In the genomic region with DNA sequence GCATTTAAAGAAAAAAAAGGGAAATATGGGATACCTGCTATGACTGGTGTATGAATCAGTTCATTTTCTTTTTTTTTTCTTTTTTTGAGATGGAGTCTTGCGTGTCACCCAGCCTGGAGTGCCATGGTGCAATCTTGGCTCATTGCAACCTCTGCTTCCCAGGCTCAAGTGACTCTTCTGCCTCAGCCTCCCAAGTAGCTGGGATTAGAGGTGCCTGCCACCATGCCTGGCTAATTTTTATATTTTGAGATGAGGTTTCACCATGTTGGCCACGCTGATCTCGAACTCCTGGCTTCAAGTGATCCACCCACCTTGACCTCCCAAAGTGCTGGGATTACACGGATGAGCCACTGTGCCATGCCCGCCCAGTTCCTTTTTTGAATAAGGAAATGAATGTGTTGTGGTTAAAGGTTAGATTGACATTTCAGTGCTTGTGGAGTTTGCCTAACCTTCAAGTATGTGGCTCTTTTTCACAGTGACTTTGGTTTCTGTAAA, we compare ENCODE assay signal across 8 cellular contexts. TPM values are rescaled to one million over a fixed set of nuclear protein-coding genes. Genes with fewer than 3 reads are reported as not detected.
A peak's percentile ranks its signal among the peaks of the same experiment; 100 is the strongest.
DNase-seq lines count a peak whose midpoint lies in the region; ATAC-seq, FAIRE-seq and TF ChIP-seq lines count a peak whose summit lies in the region.

No MANE protein-coding gene starts in this region.

- H3K27me3 ChIP-seq in left ventricle myocardium inferior (ENCODE audit: low read depth) (no peaks in the 10 kb centered on the region), RWPE2 (ENCODE audit: insufficient read depth, poor library complexity, severe bottlenecking) (no peaks in the 10 kb centered on the region)

- peaks cover 58% of the 10 kb centered on the region for H3K36me3 Mint-ChIP-seq in type B pancreatic cell

- H3K4me1 ChIP-seq in left ventricle myocardium inferior (peaks cover 100% of the 10 kb centered on the region), RWPE2 (ENCODE audit: insufficient read depth, poor library complexity, severe bottlenecking) (peaks cover 82% of the 10 kb centered on the region)

- intact Hi-C loops in left ventricle myocardium inferior (cut with micrococcal nuclease) = loop anchor here (10.0 kb wide), 1 partner anchor 144 kb away; no protein-coding TSS in a partner anchor
- intact Hi-C loops in cardiac septum (cut with DNase I) = no loop called here

- in situ Hi-C loops in ACHN (cut with HindIII; ENCODE audit: low pct_ligation_motif_present, low pct_unique_long_range_greater_than_20kb, low sequenced_read_pairs) = no loop called here

- no peak for FAIRE-seq in GM19239 (lab: Jason Lieb, UNC)

- peaks cover 38% of the 10 kb centered on the region for H3K36me3 ChIP-seq in left ventricle myocardium inferior
- H3K36me3 ChIP-seq in RWPE2 (ENCODE audit: low read depth) = peaks cover 92% of the 10 kb centered on the region

- H3K4me3 ChIP-seq in left ventricle myocardium inferior = peak overlapping the region; percentile 8
- H3K4me3 ChIP-seq in RWPE2 (ENCODE audit: severe bottlenecking) = no peak overlapping the region
- no peak overlapping the region for H3K4me3 ChIP-seq in fibroblast of mammary gland (ENCODE audit: control insufficient read depth, low read depth, low read length)

- peak overlapping the region; percentile 43 for H3K4me3 Mint-ChIP-seq in type B pancreatic cell

- H3K9me3 Mint-ChIP-seq in type B pancreatic cell = no peaks in the 10 kb centered on the region

- H3K27ac Mint-ChIP-seq in type B pancreatic cell = peak overlapping the region; percentile 78

- DNase-seq in left ventricle myocardium inferior (no peak), cardiac septum (ENCODE audit: low spot score) (no peak), RWPE2 (ENCODE audit: low spot score) (no peak), fibroblast of mammary gland (ENCODE audit: low read depth) (peak; percentile 77), type B pancreatic cell (ENCODE audit: extremely low spot score, unreplicated experiment) (no peak), GM19239 (ENCODE audit: insufficient read length, low spot score) (no peak), ACHN (no peak), retina (no peak)

- H3K27me3 Mint-ChIP-seq in type B pancreatic cell = no peaks in the 10 kb centered on the region

- H3K9me3 ChIP-seq in left ventricle myocardium inferior (replicated peaks) = no peaks in the 10 kb centered on the region
- no peaks in the 10 kb centered on the region for H3K9me3 ChIP-seq in RWPE2 (ENCODE audit: severe bottlenecking)

- H3K4me1 Mint-ChIP-seq in type B pancreatic cell (ENCODE audit: unreplicated experiment) = peaks cover 51% of the 10 kb centered on the region

- ATAC-seq in RWPE2 (ENCODE audit: low read depth) = peak; percentile 47

- peak overlapping the region; percentile 55 for H3K27ac ChIP-seq in left ventricle myocardium inferior (replicated peaks)
- H3K27ac ChIP-seq in RWPE2 (ENCODE audit: poor library complexity, severe bottlenecking) = peak overlapping the region; percentile 66

- TF ChIP-seq CTCF in left ventricle myocardium inferior (IDR thresholded peaks at IDR 0.05; ENCODE audit: borderline replicate concordance) (no peak), RWPE2 (IDR thresholded peaks at IDR 0.05; ENCODE audit: poor library complexity, severe bottlenecking) (no peak), fibroblast of mammary gland (conservative IDR thresholded peaks at IDR 0.05; ENCODE audit: control insufficient read depth, insufficient read depth, low read depth, low read length) (no peak), type B pancreatic cell (conservative IDR thresholded peaks at IDR 0.05) (no peak)

RNA-seq across cellular contexts. Expression of a gene that starts 7.7 kb away (rescaled TPM):
- total RNA-seq in left ventricle myocardium inferior (52.3 TPM), cardiac septum (59.6 TPM), type B pancreatic cell (ENCODE audit: low replicate concordance) (58.4 and 66.2 TPM in 2 replicates)
